Comparison of ENCODE assay signal across 12 cellular contexts in the genomic region with DNA sequence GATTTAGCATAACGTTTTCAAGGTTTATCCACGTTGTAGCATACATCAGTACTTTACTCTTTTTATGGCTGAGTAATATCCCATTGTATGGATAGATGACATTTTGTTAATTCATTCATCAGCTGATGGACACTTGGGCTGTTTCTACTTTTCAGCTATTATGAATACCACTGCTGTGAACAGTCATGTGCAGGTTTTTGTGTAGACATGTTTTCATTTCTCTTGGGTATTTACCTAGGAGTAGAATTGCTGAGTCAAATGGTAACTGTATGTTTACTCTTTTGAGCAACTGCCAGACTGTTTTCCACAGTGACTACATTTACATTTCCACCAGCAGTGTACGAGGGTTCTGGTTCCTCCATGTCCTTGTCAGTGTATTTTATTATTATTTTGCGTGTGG. TPM values are rescaled to one million over a fixed set of nuclear protein-coding genes. Genes with fewer than 3 reads are reported as not detected.
DNase-seq lines count a peak whose midpoint lies in the region; ATAC-seq and TF ChIP-seq lines count a peak whose summit lies in the region.
"Had no signal": no experiment of that assay in that cellular context is flagged by ENCODE, and none has a peak within 500 bp of the region (broad histone marks: within the 10 kb centered on the region; RNA-seq: fewer than 3 reads in every experiment).

No MANE protein-coding gene starts in this region.

- peaks cover 25% of the 10 kb centered on the region for H3K36me3 Mint-ChIP-seq in activated naive CD8-positive, alpha-beta T cell treated with anti-CD3 and anti-CD28 coated beads, Interleukin-2, amount 50 U/mL, for 24 hours (ENCODE audit: low read depth)

- peak; percentile 31 for DNase-seq in GM12865 (ENCODE audit: low read depth)
- DNase-seq in NCI-H345 (lab: John Stamatoyannopoulos, UW) = peak; percentile 64
- DNase-seq in H7 = no peak
- DNase-seq in activated naive CD8-positive, alpha-beta T cell treated with anti-CD3 and anti-CD28 coated beads, Interleukin-2, amount 50 U/mL, for 24 hours = no peak
- DNase-seq in hepatocyte (ENCODE audit: low spot score) = no peak
- DNase-seq: activated CD8-positive, alpha-beta memory T cell treated with anti-CD3 and anti-CD28 coated beads for 24 hours; brain microvascular endothelial cell had no signal

- no peak overlapping the region for H3K4me3 ChIP-seq in GM12865 (ENCODE audit: low read depth, low read length)
- no peak overlapping the region for H3K4me3 ChIP-seq in H7 (ENCODE audit: insufficient read depth, low read depth, low read length)
- no peak overlapping the region for H3K4me3 ChIP-seq in hepatocyte
- H3K4me3 ChIP-seq: lung, right atrium auricular region, SJSA1 had no signal

- H3K36me3 ChIP-seq in H7 (replicated peaks; ENCODE audit: control insufficient read depth, insufficient read depth, low read length) = peaks cover 11% of the 10 kb centered on the region
- H3K36me3 ChIP-seq in hepatocyte (replicated peaks; ENCODE audit: insufficient read depth, low read depth) = no peaks in the 10 kb centered on the region
- H3K36me3 ChIP-seq: right atrium auricular region had no signal

- peak; percentile 54 for ATAC-seq in GM21619 (IDR thresholded peaks at IDR 0.05; ENCODE audit: unreplicated experiment)
- peak; percentile 78 for ATAC-seq in esophagus mucosa
- ATAC-seq in activated naive CD8-positive, alpha-beta T cell treated with anti-CD3 and anti-CD28 coated beads, Interleukin-2, amount 50 U/mL, for 24 hours = no peak

- H3K27ac ChIP-seq in hepatocyte = no peak overlapping the region
- H3K27ac ChIP-seq: brain microvascular endothelial cell, right atrium auricular region, SJSA1 had no signal

- H3K4me3 Mint-ChIP-seq in activated naive CD8-positive, alpha-beta T cell treated with anti-CD3 and anti-CD28 coated beads, Interleukin-2, amount 50 U/mL, for 24 hours = no peak overlapping the region

- H3K9me3 Mint-ChIP-seq in activated naive CD8-positive, alpha-beta T cell treated with anti-CD3 and anti-CD28 coated beads, Interleukin-2, amount 50 U/mL, for 24 hours = no peaks in the 10 kb centered on the region

- H3K27ac Mint-ChIP-seq in activated naive CD8-positive, alpha-beta T cell treated with anti-CD3 and anti-CD28 coated beads, Interleukin-2, amount 50 U/mL, for 24 hours = no peak overlapping the region

- no peak overlapping the region for H2AFZ ChIP-seq in hepatocyte

- no peaks in the 10 kb centered on the region for H3K79me2 ChIP-seq in hepatocyte

- no peaks in the 10 kb centered on the region for H3K9me2 ChIP-seq in hepatocyte (replicated peaks; ENCODE audit: insufficient read depth)

- TF ChIP-seq CTCF in GM12865 (IDR thresholded peaks at IDR 0.05; ENCODE audit: insufficient read depth, low read depth, low read length, missing control alignments) (no peak), hepatocyte (IDR thresholded peaks at IDR 0.05; ENCODE audit: poor library complexity) (no peak)

- H3K4me1 Mint-ChIP-seq in activated naive CD8-positive, alpha-beta T cell treated with anti-CD3 and anti-CD28 coated beads, Interleukin-2, amount 50 U/mL, for 24 hours = peaks cover 5% of the 10 kb centered on the region

- no peaks in the 10 kb centered on the region for H3K4me1 ChIP-seq in hepatocyte (ENCODE audit: insufficient read depth)
- H3K4me1 ChIP-seq: right atrium auricular region, SJSA1 had no signal

- no peaks in the 10 kb centered on the region for H4K20me1 ChIP-seq in hepatocyte (ENCODE audit: insufficient read depth, poor library complexity, severe bottlenecking)

- no peaks in the 10 kb centered on the region for H3K27me3 Mint-ChIP-seq in activated naive CD8-positive, alpha-beta T cell treated with anti-CD3 and anti-CD28 coated beads, Interleukin-2, amount 50 U/mL, for 24 hours

- no peaks in the 10 kb centered on the region for H3K27me3 ChIP-seq in H7 (ENCODE audit: control insufficient read depth, insufficient read depth, low read length)
- H3K27me3 ChIP-seq in hepatocyte = no peaks in the 10 kb centered on the region
- H3K27me3 ChIP-seq: brain microvascular endothelial cell, right atrium auricular region, SJSA1 had no signal

- no peak overlapping the region for H3K4me2 ChIP-seq in hepatocyte

- WGBS in hepatocyte (ENCODE audit: low lambda C conversion rate, missing lambda C conversion rate) = 86% methylated on average over 4 of the region's 4 CpGs

- no peaks in the 10 kb centered on the region for H3K9me3 ChIP-seq in hepatocyte (ENCODE audit: low read depth)
- H3K9me3 ChIP-seq: right atrium auricular region, SJSA1 had no signal

RNA-seq across cellular contexts. Expression of a gene that starts 33.9 kb away (rescaled TPM):
- total RNA-seq in esophagus mucosa (79.1 TPM), hepatocyte (247 and 252 TPM in 2 replicates)
- total RNA-seq in H7 (2014; rRNA removed; shearing (Covaris generic)) = 149 and 154 TPM in 2 replicates
- polyA plus RNA-seq in hepatocyte = 130 and 134 TPM in 2 replicates

Comparison
In these comparisons a context has a peak if more than half of its experiments do, and no peak if none do; other contexts are left out.
1. DNase-seq: peak in GM12865 (single experiment) and NCI-H345 (single experiment); none in H7 (single experiment), activated naive CD8-positive, alpha-beta T cell treated with anti-CD3 and anti-CD28 coated beads, Interleukin-2, amount 50 U/mL, for 24 hours (single experiment) and hepatocyte (single experiment).